Comparison of ENCODE assay signal across 8 cellular contexts in the genomic region with DNA sequence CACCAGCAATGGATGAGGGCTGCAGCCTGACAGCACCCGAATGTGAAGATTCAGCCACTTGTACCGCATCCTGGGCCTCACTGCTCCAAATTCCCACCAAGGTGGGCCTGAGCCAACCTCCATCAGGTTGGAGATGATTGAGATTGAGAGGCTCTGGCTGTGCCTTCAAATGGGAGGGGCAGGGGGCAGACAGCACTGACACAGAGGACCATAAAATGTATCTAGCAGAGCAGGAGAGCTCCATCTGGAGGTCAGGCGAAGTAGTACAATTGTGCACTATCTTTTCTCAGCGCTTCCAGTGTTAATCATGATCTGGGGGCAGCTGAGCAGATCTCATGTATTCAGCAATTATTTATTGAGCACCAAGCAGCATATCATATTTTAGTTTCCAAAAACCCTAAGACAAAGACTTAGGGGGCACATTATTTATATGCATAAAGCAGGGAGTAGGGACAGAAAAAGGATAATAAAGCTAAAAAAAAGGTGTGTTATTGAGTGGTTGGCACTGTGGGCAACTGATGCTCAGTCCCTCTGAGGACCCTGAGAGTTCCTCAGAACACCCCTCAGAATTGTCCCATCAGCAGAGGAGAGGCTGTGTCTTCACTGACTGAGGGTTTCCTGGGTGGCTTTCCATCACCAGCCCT. TPM values are rescaled to one million over a fixed set of nuclear protein-coding genes. Genes with fewer than 3 reads are reported as not detected.
A peak's percentile ranks its signal among the peaks of the same experiment; 100 is the strongest.
DNase-seq lines count a peak whose midpoint lies in the region; ATAC-seq and TF ChIP-seq lines count a peak whose summit lies in the region.

No MANE protein-coding gene starts in this region.

- peak; percentile 60 for DNase-seq in BE2C
- peak; percentile 42 for DNase-seq in NCI-H460 (ENCODE audit: extremely low read depth, low read depth)
- DNase-seq in activated CD8-positive, alpha-beta T cell treated with anti-CD3 and anti-CD28 coated beads, Interleukin-2, amount 10 ng/mL, durations not matched to agents 7 days and 5 days: peak; percentile 76
- no peak for DNase-seq in epithelial cell of proximal tubule (ENCODE audit: low read depth)
- DNase-seq in neural crest cell (ENCODE audit: low read depth, low spot score): peak; percentile 50
- DNase-seq in aorta: no peak

- no peak overlapping the region for H3K4me3 ChIP-seq in BE2C (ENCODE audit: low read depth, low read length)
- no peak overlapping the region for H3K4me3 ChIP-seq in epithelial cell of proximal tubule (ENCODE audit: low read depth, low read length)
- H3K4me3 ChIP-seq in aorta (ENCODE audit: low read length in 2 of 2): no peak overlapping the region

- H3K27ac ChIP-seq in aorta (ENCODE audit: low read depth in 1 of 2, low read length in 2 of 2): no peak overlapping the region

- H3K27me3 Mint-ChIP-seq in activated CD8-positive, alpha-beta T cell treated with anti-CD3 and anti-CD28 coated beads, Interleukin-2, amount 10 ng/mL, durations not matched to agents 7 days and 5 days (ENCODE audit: low read depth): no peaks in the 10 kb centered on the region
- H3K27me3 Mint-ChIP-seq in neural crest cell (ENCODE audit: low read depth): no peaks in the 10 kb centered on the region

- WGBS in aorta, 2 donors: 73 to 75% methylated on average over 4 of the region's 4 CpGs

- no peaks in the 10 kb centered on the region for H3K36me3 ChIP-seq in BE2C
- H3K36me3 ChIP-seq in aorta (ENCODE audit: control insufficient read depth in 1 of 2, insufficient read depth in 2 of 2, low read length in 1 of 2): no peaks in the 10 kb centered on the region

- H3K9me3 ChIP-seq in BE2C (no peaks in the 10 kb centered on the region), aorta (ENCODE audit: control insufficient read depth, low read length) (no peaks in the 10 kb centered on the region)

- H3K27me3 ChIP-seq in BE2C (no peaks in the 10 kb centered on the region), aorta (ENCODE audit: control insufficient read depth in 1 of 2, insufficient read depth in 2 of 2, low read length in 1 of 2) (no peaks in the 10 kb centered on the region)

- CTCF ChIA-PET in activated CD8-positive, alpha-beta T cell treated with anti-CD3 and anti-CD28 coated beads, Interleukin-2, amount 10 ng/mL, durations not matched to agents 7 days and 5 days (lab: Charles Lee): interaction anchor here (0.6 to 5.5 kb wide), 36 partner anchors 10 to 459 kb away, joined by 3 to 45 read pairs (median 4); a partner anchor contains a TSS

- no peak overlapping the region for H3K27ac Mint-ChIP-seq in activated CD8-positive, alpha-beta T cell treated with anti-CD3 and anti-CD28 coated beads, Interleukin-2, amount 10 ng/mL, durations not matched to agents 7 days and 5 days
- H3K27ac Mint-ChIP-seq in neural crest cell (ENCODE audit: unreplicated experiment): no peak overlapping the region

- POLR2A ChIA-PET in activated CD8-positive, alpha-beta T cell treated with anti-CD3 and anti-CD28 coated beads, Interleukin-2, amount 10 ng/mL, durations not matched to agents 7 days and 5 days (lab: Charles Lee): interaction anchor here (0.6 kb wide), 1 partner anchor 20 kb away, joined by 4 read pairs; no protein-coding TSS in a partner anchor

- no peaks in the 10 kb centered on the region for H3K9me3 Mint-ChIP-seq in activated CD8-positive, alpha-beta T cell treated with anti-CD3 and anti-CD28 coated beads, Interleukin-2, amount 10 ng/mL, durations not matched to agents 7 days and 5 days (ENCODE audit: insufficient read depth)
- peaks cover 2% of the 10 kb centered on the region for H3K9me3 Mint-ChIP-seq in neural crest cell

- intact Hi-C loops in aorta (cut with DNase I): loop anchor here (5.0 to 10.0 kb wide), 2 partner anchors 61 to 161 kb away; no protein-coding TSS in a partner anchor

- H3K36me3 Mint-ChIP-seq in activated CD8-positive, alpha-beta T cell treated with anti-CD3 and anti-CD28 coated beads, Interleukin-2, amount 10 ng/mL, durations not matched to agents 7 days and 5 days (ENCODE audit: low read depth): no peaks in the 10 kb centered on the region
- no peaks in the 10 kb centered on the region for H3K36me3 Mint-ChIP-seq in neural crest cell (ENCODE audit: low read depth)

- no peaks in the 10 kb centered on the region for H3K4me1 ChIP-seq in BE2C
- peaks cover 14 to 28% of the 10 kb centered on the region in 2 donors for H3K4me1 ChIP-seq in aorta (ENCODE audit: control insufficient read depth in 1 of 2, insufficient read depth in 2 of 2, low read length in 2 of 2)

- H3K4me3 Mint-ChIP-seq in activated CD8-positive, alpha-beta T cell treated with anti-CD3 and anti-CD28 coated beads, Interleukin-2, amount 10 ng/mL, durations not matched to agents 7 days and 5 days: no peak overlapping the region
- H3K4me3 Mint-ChIP-seq in neural crest cell: no peak overlapping the region

- ATAC-seq in GM18867 (IDR thresholded peaks at IDR 0.05; ENCODE audit: unreplicated experiment) (peak; percentile 96), HG03039 (IDR thresholded peaks at IDR 0.05; ENCODE audit: unreplicated experiment) (peak; percentile 71), aorta (ENCODE audit: low FRiP score) (no peak)
- ATAC-seq in activated CD8-positive, alpha-beta T cell treated with anti-CD3 and anti-CD28 coated beads, Interleukin-2, amount 10 ng/mL, durations not matched to agents 7 days and 5 days: peak; percentile 75

- peak; percentile 77 for TF ChIP-seq CTCF in BE2C (IDR thresholded peaks at IDR 0.05; ENCODE audit: low read depth, low read length)
- peak; percentile 82 for TF ChIP-seq CTCF in epithelial cell of proximal tubule (conservative IDR thresholded peaks at IDR 0.05; ENCODE audit: low read depth, low read length)
- TF ChIP-seq CTCF in neural crest cell (conservative IDR thresholded peaks at IDR 0.05): peak; percentile 69

- H3K4me1 Mint-ChIP-seq in activated CD8-positive, alpha-beta T cell treated with anti-CD3 and anti-CD28 coated beads, Interleukin-2, amount 10 ng/mL, durations not matched to agents 7 days and 5 days (ENCODE audit: low read depth): peaks cover 13% of the 10 kb centered on the region
- peaks cover 13% of the 10 kb centered on the region for H3K4me1 Mint-ChIP-seq in neural crest cell

RNA-seq across cellular contexts. Expression of a gene that starts 31.6 kb away (rescaled TPM):
- not detected for polyA plus RNA-seq in BE2C (2012; ENCODE audit: insufficient read depth, insufficient read length, low read depth)
- not detected in 2 replicates for total RNA-seq in NCI-H460 (2014; rRNA removed; shearing (Covaris generic))
- polyA plus RNA-seq in NCI-H460 (2014; cell fraction: nucleus; rRNA removed): not detected in 2 replicates
- total RNA-seq in activated CD8-positive, alpha-beta T cell treated with anti-CD3 and anti-CD28 coated beads, Interleukin-2, amount 10 ng/mL, durations not matched to agents 7 days and 5 days: not detected
- total RNA-seq in epithelial cell of proximal tubule (not detected in 2 replicates), neural crest cell (not detected in 2 replicates), aorta (10 to 100 TPM; 12.5 to 15.5 TPM)
- polyA plus RNA-seq in aorta: 10 to 100 TPM in 1 of 2 donors, 1 to 10 TPM in 1; 9.5 to 14.9 TPM

Comparison
In these comparisons a context has a peak if more than half of its experiments do, and no peak if none do; other contexts are left out.
1. DNase-seq: peak in BE2C (single experiment), NCI-H460 (single experiment), activated CD8-positive, alpha-beta T cell treated with anti-CD3 and anti-CD28 coated beads, Interleukin-2, amount 10 ng/mL, durations not matched to agents 7 days and 5 days (single experiment) and neural crest cell (single experiment); none in epithelial cell of proximal tubule (single experiment) and aorta (0 of 2).
2. RNA of a gene that starts 31.6 kb away (total RNA-seq): 12.5 to 15.5 TPM in aorta; not detected in NCI-H460, not detected in activated CD8-positive, alpha-beta T cell treated with anti-CD3 and anti-CD28 coated beads, Interleukin-2, amount 10 ng/mL, durations not matched to agents 7 days and 5 days, not detected in epithelial cell of proximal tubule and not detected in neural crest cell; every median in the first group is over 10 times any median in the second.
3. Peak in every context shown above with its lines, with median percentiles within 50 percentile points of each other: CTCF ChIP-seq.